ENCODE assay signal across 8 cellular contexts in the genomic region with DNA sequence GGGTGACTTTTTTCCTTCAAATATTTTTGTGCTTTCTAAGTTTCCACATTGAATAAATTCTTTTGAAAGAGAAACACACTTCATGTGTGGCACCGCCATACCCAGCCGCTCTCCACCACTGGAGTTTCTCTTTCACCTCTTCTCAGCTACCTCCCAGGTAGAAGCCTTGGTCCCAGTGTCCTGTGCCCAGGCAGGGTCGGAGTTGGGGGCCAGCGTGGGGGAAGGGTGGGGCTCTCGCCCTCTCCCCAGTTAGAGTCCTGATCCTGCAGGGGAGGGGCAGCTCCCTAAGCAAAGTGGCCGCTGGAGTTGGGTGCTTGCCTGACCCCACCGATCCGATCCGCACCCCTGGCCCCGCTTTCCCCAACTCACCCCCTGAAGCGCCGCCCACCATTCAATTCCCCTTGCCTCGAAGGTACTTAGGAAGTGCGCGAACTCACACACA. TPM values are rescaled to one million over a fixed set of nuclear protein-coding genes. Genes with fewer than 3 reads are reported as not detected.
DNase-seq lines count a peak whose midpoint lies in the region; ATAC-seq, FAIRE-seq and TF ChIP-seq lines count a peak whose summit lies in the region.

No MANE protein-coding gene starts in this region.

- TF ChIP-seq CTCF in bronchial epithelial cell (IDR thresholded peaks at IDR 0.05; ENCODE audit: insufficient read depth, low read length, severe bottlenecking), result no peak
- TF ChIP-seq CTCF in mucosa of descending colon (IDR thresholded peaks at IDR 0.05), result no peak
- TF ChIP-seq CTCF in GM10266 (IDR thresholded peaks at IDR 0.05; ENCODE audit: control insufficient read depth, insufficient read depth, low read depth, missing control alignments), result no peak

- no peak overlapping the region for H3K27ac Mint-ChIP-seq in stimulated activated naive CD8-positive, alpha-beta T cell treated with anti-CD3 and anti-CD28 coated beads, Interleukin-15, Interleukin-2, amounts not matched to agents 100 ng/mL and 50 ng/mL, for 24 hours

- no peaks in the 10 kb centered on the region for H3K27me3 ChIP-seq in bronchial epithelial cell (ENCODE audit: control insufficient read depth, insufficient read depth, low read length)

- H3K4me3 Mint-ChIP-seq in stimulated activated naive CD8-positive, alpha-beta T cell treated with anti-CD3 and anti-CD28 coated beads, Interleukin-15, Interleukin-2, amounts not matched to agents 100 ng/mL and 50 ng/mL, for 24 hours, result peak overlapping the region; percentile 67

- H3K36me3 Mint-ChIP-seq in stimulated activated naive CD8-positive, alpha-beta T cell treated with anti-CD3 and anti-CD28 coated beads, Interleukin-15, Interleukin-2, amounts not matched to agents 100 ng/mL and 50 ng/mL, for 24 hours (ENCODE audit: low read depth), result no peaks in the 10 kb centered on the region

- H3K9me3 Mint-ChIP-seq in stimulated activated naive CD8-positive, alpha-beta T cell treated with anti-CD3 and anti-CD28 coated beads, Interleukin-15, Interleukin-2, amounts not matched to agents 100 ng/mL and 50 ng/mL, for 24 hours, result no peaks in the 10 kb centered on the region

- H3K4me1 ChIP-seq in mucosa of descending colon (ENCODE audit: low read depth), result peaks cover 36% of the 10 kb centered on the region

- ATAC-seq in stimulated activated naive CD8-positive, alpha-beta T cell treated with anti-CD3 and anti-CD28 coated beads, Interleukin-15, Interleukin-2, amounts not matched to agents 100 U/mL and 50 U/mL, for 24 hours, result no peak
- ATAC-seq in mucosa of descending colon, result peak; percentile 20
- no peak for ATAC-seq in GM19455 (IDR thresholded peaks at IDR 0.05; ENCODE audit: unreplicated experiment)

- H3K9me3 ChIP-seq in mucosa of descending colon, result no peaks in the 10 kb centered on the region

- no peak for DNase-seq in stimulated activated naive CD8-positive, alpha-beta T cell treated with anti-CD3 and anti-CD28 coated beads, Interleukin-15, Interleukin-2, amounts not matched to agents 100 U/mL and 50 U/mL, for 24 hours
- DNase-seq in bronchial epithelial cell (ENCODE audit: low read depth) (no peak), mucosa of descending colon (peak in 1 of 3 donors; percentile 68), GM10266 (ENCODE audit: extremely low spot score) (no peak), NOMO-1 treated with DMSO at 0.1 percent for 48 hours (lab: John Stamatoyannopoulos, UW; ENCODE audit: unreplicated experiment) (no peak), kidney tubule cell (ENCODE audit: low spot score) (no peak)

- peaks cover 41% of the 10 kb centered on the region for H3K27me3 Mint-ChIP-seq in stimulated activated naive CD8-positive, alpha-beta T cell treated with anti-CD3 and anti-CD28 coated beads, Interleukin-15, Interleukin-2, amounts not matched to agents 100 ng/mL and 50 ng/mL, for 24 hours

- H3K4me3 ChIP-seq in bronchial epithelial cell (ENCODE audit: low read depth, low read length) (peak overlapping the region; percentile 72), mucosa of descending colon (peak overlapping the region; percentile 95)

- peaks cover 17% of the 10 kb centered on the region for H3K4me1 Mint-ChIP-seq in stimulated activated naive CD8-positive, alpha-beta T cell treated with anti-CD3 and anti-CD28 coated beads, Interleukin-15, Interleukin-2, amounts not matched to agents 100 ng/mL and 50 ng/mL, for 24 hours (ENCODE audit: low read depth)

- intact Hi-C loops in mucosa of descending colon (cut with DNase I, micrococcal nuclease), result no loop called here

- no peaks in the 10 kb centered on the region for H3K36me3 ChIP-seq in bronchial epithelial cell (ENCODE audit: control insufficient read depth, insufficient read depth, low read length)
- no peaks in the 10 kb centered on the region for H3K36me3 ChIP-seq in mucosa of descending colon (ENCODE audit: low read depth)

- no peak for FAIRE-seq in bronchial epithelial cell (lab: Jason Lieb, UNC)

RNA-seq across cellular contexts. Expression of gene CLMN, which starts 0.8 kb away (rescaled TPM):
- total RNA-seq in bronchial epithelial cell (2.2 and 3.9 TPM in 2 replicates), mucosa of descending colon (100 to 1,000 TPM in 2 of 3 donors, 10 to 100 TPM in 1; 73.7 to 200 (median 132) TPM)

Comparison
In these comparisons a context has a peak if more than half of its experiments do, and no peak if none do; other contexts are left out.
1. RNA of gene CLMN, which starts 0.8 kb away (total RNA-seq): 73.7 to 200 TPM in mucosa of descending colon; 2.2 to 3.9 TPM in bronchial epithelial cell; every median in the first group is over 10 times any median in the second.